In genomic region chr19:1112254-1113208, GRCh38 we compare ENCODE assay signal across 11 cellular contexts. TPM values are rescaled to one million over a fixed set of nuclear protein-coding genes. Genes with fewer than 3 reads are reported as not detected.
DNase-seq lines count a peak whose midpoint lies in the region; ATAC-seq and TF ChIP-seq lines count a peak whose summit lies in the region.
"Had no signal": no experiment of that assay in that cellular context is flagged by ENCODE, and none has a peak within 500 bp of the region (broad histone marks: within the 10 kb centered on the region; RNA-seq: fewer than 3 reads in every experiment).

No MANE protein-coding gene starts in this region.

- intact Hi-C loops in adrenal gland (cut with DNase I), result loop anchor here in 1 of 2 donors (5.0 kb wide), 1 partner anchor 80 kb away; no protein-coding TSS in a partner anchor

- TF ChIP-seq POLR2A in adrenal gland (IDR thresholded peaks at IDR 0.05), result peak in 1 of 2 donors; percentile 48

- TF ChIP-seq CTCF in adrenal gland (IDR thresholded peaks at IDR 0.05) (no peak), right atrium auricular region (IDR thresholded peaks at IDR 0.05) (no peak)

- H3K4me3 ChIP-seq in CD4-positive, CD25-positive, alpha-beta regulatory T cell (ENCODE audit: low read depth, low read length), result no peak overlapping the region
- H3K4me3 ChIP-seq in adrenal gland (no peak overlapping the region), right atrium auricular region (no peak overlapping the region), rectal smooth muscle tissue (ENCODE audit: low read length) (peak overlapping the region; percentile 18)

- peaks cover 0 to 4% (median 0%) of the 10 kb centered on the region in 4 donors for H3K4me1 Mint-ChIP-seq in CD4-positive, CD25-positive, alpha-beta regulatory T cell
- H3K4me1 Mint-ChIP-seq: activated CD4-positive, alpha-beta T cell treated with anti-CD3 and anti-CD28 coated beads for 36 hours had no signal

- no peak for ATAC-seq in CD4-positive, CD25-positive, alpha-beta regulatory T cell (ENCODE audit: low read depth in 2 of 2)

- WGBS in adrenal gland, 4 donors, result 38 to 52% (median 49%) methylated on average over 26 to 79 of the region's 79 CpGs

- H3K4me1 ChIP-seq in CD4-positive, CD25-positive, alpha-beta regulatory T cell (ENCODE audit: control insufficient read depth, insufficient read depth, low read length, poor library complexity, severe bottlenecking), result peaks cover 7% of the 10 kb centered on the region
- H3K4me1 ChIP-seq in adrenal gland (replicated peaks in 1 of 2), result peaks cover 31 to 32% of the 10 kb centered on the region in 2 donors
- H3K4me1 ChIP-seq in right atrium auricular region, result peaks cover 0 to 28% of the 10 kb centered on the region in 2 donors
- peaks cover 13% of the 10 kb centered on the region for H3K4me1 ChIP-seq in rectal smooth muscle tissue (ENCODE audit: control insufficient read depth, insufficient read depth, low read length)

- DNase-seq in CD4-positive, CD25-positive, alpha-beta regulatory T cell, result no peak
- peak; percentile 83 to 94 (median 92) for DNase-seq in adrenal gland
- DNase-seq in right atrium auricular region (ENCODE audit: low spot score), result no peak
- DNase-seq in HuH-7 (ENCODE audit: low spot score), result no peak
- DNase-seq in putamen (ENCODE audit: low spot score), result no peak
- DNase-seq in NCI-H345 (lab: John Stamatoyannopoulos, UW), result no peak
- DNase-seq in activated effector memory CD4-positive, alpha-beta T cell treated with Interleukin-2 at 50 U/mL for 16 hours, result no peak

- H3K4me3 Mint-ChIP-seq in CD4-positive, CD25-positive, alpha-beta regulatory T cell, result no peak overlapping the region
- H3K4me3 Mint-ChIP-seq: activated CD4-positive, alpha-beta T cell treated with anti-CD3 and anti-CD28 coated beads for 36 hours; activated naive CD8-positive, alpha-beta T cell; natural killer cell treated with Interleukin-12 subunit alpha and Interleukin-12 subunit beta and Interleukin-15 and Interleukin-18, amount 100 ng/mL, for 72 hours had no signal

- H3K27me3 ChIP-seq in CD4-positive, CD25-positive, alpha-beta regulatory T cell (ENCODE audit: control insufficient read depth, insufficient read depth, low read length), result no peaks in the 10 kb centered on the region
- H3K27me3 ChIP-seq in adrenal gland (no peaks in the 10 kb centered on the region), right atrium auricular region (no peaks in the 10 kb centered on the region), rectal smooth muscle tissue (ENCODE audit: control insufficient read depth, insufficient read depth, low read length) (no peaks in the 10 kb centered on the region)

- no peaks in the 10 kb centered on the region for H3K27me3 Mint-ChIP-seq in CD4-positive, CD25-positive, alpha-beta regulatory T cell
- H3K27me3 Mint-ChIP-seq: activated CD4-positive, alpha-beta T cell treated with anti-CD3 and anti-CD28 coated beads for 36 hours; activated naive CD8-positive, alpha-beta T cell; natural killer cell treated with Interleukin-12 subunit alpha and Interleukin-12 subunit beta and Interleukin-15 and Interleukin-18, amount 100 ng/mL, for 72 hours had no signal

- H3K36me3 ChIP-seq in CD4-positive, CD25-positive, alpha-beta regulatory T cell (ENCODE audit: control insufficient read depth, insufficient read depth, low read length), result peaks cover 30% of the 10 kb centered on the region
- H3K36me3 ChIP-seq in adrenal gland (replicated peaks in 1 of 2) (peaks cover 0 to 91% of the 10 kb centered on the region in 2 donors), right atrium auricular region (peaks cover 75% of the 10 kb centered on the region), rectal smooth muscle tissue (ENCODE audit: control insufficient read depth, insufficient read depth, low read length) (peaks cover 20% of the 10 kb centered on the region)

- no peaks in the 10 kb centered on the region for H3K9me3 ChIP-seq in CD4-positive, CD25-positive, alpha-beta regulatory T cell (ENCODE audit: control insufficient read depth in 2 of 2, low read length in 2 of 2)
- no peaks in the 10 kb centered on the region for H3K9me3 ChIP-seq in adrenal gland (replicated peaks in 1 of 3)
- H3K9me3 ChIP-seq in right atrium auricular region, result no peaks in the 10 kb centered on the region

- peaks cover 0 to 2% (median 0%) of the 10 kb centered on the region in 7 donors for H3K9me3 Mint-ChIP-seq in CD4-positive, CD25-positive, alpha-beta regulatory T cell
- H3K9me3 Mint-ChIP-seq: natural killer cell treated with Interleukin-12 subunit alpha and Interleukin-12 subunit beta and Interleukin-15 and Interleukin-18, amount 100 ng/mL, for 72 hours had no signal

- peak overlapping the region; percentile 10 for H3K9ac ChIP-seq in rectal smooth muscle tissue (ENCODE audit: low read length)

- H3K27ac ChIP-seq in CD4-positive, CD25-positive, alpha-beta regulatory T cell (ENCODE audit: insufficient read depth, low read length, poor library complexity, severe bottlenecking), result peak overlapping the region; percentile 41
- H3K27ac ChIP-seq in adrenal gland, result peak overlapping the region; percentile 61 to 96 (median 84)
- peak overlapping the region; percentile 80 to 89 for H3K27ac ChIP-seq in right atrium auricular region
- peak overlapping the region; percentile 81 for H3K27ac ChIP-seq in rectal smooth muscle tissue (ENCODE audit: low read depth, low read length)

- no peaks in the 10 kb centered on the region for H3K36me3 Mint-ChIP-seq in CD4-positive, CD25-positive, alpha-beta regulatory T cell
- H3K36me3 Mint-ChIP-seq: activated naive CD8-positive, alpha-beta T cell; natural killer cell treated with Interleukin-12 subunit alpha and Interleukin-12 subunit beta and Interleukin-15 and Interleukin-18, amount 100 ng/mL, for 72 hours had no signal

- no peak overlapping the region for H3K27ac Mint-ChIP-seq in CD4-positive, CD25-positive, alpha-beta regulatory T cell
- H3K27ac Mint-ChIP-seq: activated CD4-positive, alpha-beta T cell treated with anti-CD3 and anti-CD28 coated beads for 36 hours; activated naive CD8-positive, alpha-beta T cell; natural killer cell treated with Interleukin-12 subunit alpha and Interleukin-12 subunit beta and Interleukin-15 and Interleukin-18, amount 100 ng/mL, for 72 hours had no signal

RNA-seq across cellular contexts. Expression of gene GPX4, which starts 8.7 kb away (rescaled TPM):
- total RNA-seq in CD4-positive, CD25-positive, alpha-beta regulatory T cell, result 112 TPM
- 100 to 1,000 TPM; 318 to 406 (median 354) TPM for polyA plus RNA-seq in CD4-positive, CD25-positive, alpha-beta regulatory T cell
- total RNA-seq in adrenal gland, result 1,000 to 10,000 TPM in 1 of 8 donors, 100 to 1,000 TPM in 7; 385 to 1,424 (median 704) TPM
- polyA plus RNA-seq in adrenal gland, result 1,000 to 10,000 TPM in 2 of 3 donors, 100 to 1,000 TPM in 1; 420 to 1,267 (median 1,035) TPM
- 100 to 1,000 TPM; 404 to 529 TPM for total RNA-seq in right atrium auricular region

RNA-seq across cellular contexts. Expression of gene POLR2E, which starts 17.4 kb away (rescaled TPM):
- 72.4 TPM for total RNA-seq in CD4-positive, CD25-positive, alpha-beta regulatory T cell
- 100 to 1,000 TPM; 120 to 145 (median 133) TPM for polyA plus RNA-seq in CD4-positive, CD25-positive, alpha-beta regulatory T cell
- total RNA-seq in adrenal gland (100 to 1,000 TPM in 7 of 8 donors, 10 to 100 TPM in 1; 94.0 to 231 (median 171) TPM), right atrium auricular region (100 to 1,000 TPM; 149 to 252 TPM)
- polyA plus RNA-seq in adrenal gland, result 100 to 1,000 TPM in 2 of 3 donors, 10 to 100 TPM in 1; 74.7 to 132 (median 109) TPM

RNA-seq across cellular contexts. Expression of gene ARHGAP45, which starts 45.6 kb away (rescaled TPM):
- total RNA-seq in CD4-positive, CD25-positive, alpha-beta regulatory T cell, result 756 TPM
- 100 to 1,000 TPM; 258 to 297 (median 277) TPM for polyA plus RNA-seq in CD4-positive, CD25-positive, alpha-beta regulatory T cell
- total RNA-seq in adrenal gland (10 to 100 TPM; 18.8 to 74.3 (median 34.8) TPM), right atrium auricular region (10 to 100 TPM in 1 of 2 donors, 1 to 10 TPM in 1; 5.2 to 12.8 TPM)
- polyA plus RNA-seq in adrenal gland, result 10 to 100 TPM in 2 of 3 donors, 1 to 10 TPM in 1; 1.6 to 75.4 (median 30.2) TPM

Comparison
In these comparisons a context has a peak if more than half of its experiments do, and no peak if none do; other contexts are left out.
1. DNase-seq: peak in adrenal gland (7 of 7); none in CD4-positive, CD25-positive, alpha-beta regulatory T cell (0 of 3), right atrium auricular region (single experiment), HuH-7 (single experiment), putamen (single experiment), NCI-H345 (single experiment) and activated effector memory CD4-positive, alpha-beta T cell treated with Interleukin-2 at 50 U/mL for 16 hours (single experiment).
2. RNA of gene ARHGAP45, which starts 45.6 kb away (total RNA-seq): 756 TPM in CD4-positive, CD25-positive, alpha-beta regulatory T cell (single experiment); 18.8 to 74.3 TPM in adrenal gland and 5.2 to 12.8 TPM in right atrium auricular region; every median in the first group is over 10 times any median in the second.
3. Peak in every context shown above with its lines, with median percentiles within 50 percentile points of each other: H3K27ac ChIP-seq.